25 cellular contexts compared by ENCODE assay signal in the genomic region with DNA sequence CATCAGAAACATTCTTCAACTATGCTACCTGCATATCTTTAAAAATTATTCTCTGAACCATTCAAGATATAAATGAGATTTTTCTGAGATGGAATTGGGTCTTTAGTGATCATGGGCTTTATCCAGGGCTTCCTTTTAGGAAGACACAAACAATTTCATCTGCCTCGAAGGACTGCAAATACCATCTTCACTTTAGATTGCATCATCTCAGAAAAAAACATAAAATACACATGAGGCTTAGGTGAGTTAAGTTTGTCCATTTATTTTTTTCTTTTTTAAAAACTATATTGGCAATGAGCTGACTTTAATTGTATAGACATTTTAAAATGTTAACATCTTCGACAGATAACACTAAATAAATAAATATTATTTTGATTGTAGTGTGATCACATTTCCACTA.
"Had no signal": no experiment of that assay in that cellular context is flagged by ENCODE, and none has a peak within 500 bp of the region (broad histone marks: within the 10 kb centered on the region; RNA-seq: fewer than 3 reads in every experiment).

No MANE protein-coding gene starts in this region.

- H3K4me3 ChIP-seq: left lung, lung, ovary, sigmoid colon, spleen, suprapubic skin, thoracic aorta, tibial artery, upper lobe of right lung had no signal

- H3K9me3 Mint-ChIP-seq: mesothelial cell of epicardium; naive thymus-derived CD4-positive, alpha-beta T cell; natural killer cell treated with Interleukin-12 subunit alpha and Interleukin-12 subunit beta and Interleukin-15 and Interleukin-18, amount 100 ng/mL, for 72 hours; stimulated activated effector memory CD8-positive, alpha-beta T cell treated with anti-CD3 and anti-CD28 coated beads, Interleukin-12 subunit alpha, Interleukin-12 subunit beta, amount 100 ng/mL, for 72 hours; stimulated activated naive CD8-positive, alpha-beta T cell treated with anti-CD3 and anti-CD28 coated beads, Interleukin-15, Interleukin-2, amounts not matched to agents 100 ng/mL and 50 ng/mL, for 24 hours had no signal

- H3K4me3 Mint-ChIP-seq: mesothelial cell of epicardium; naive thymus-derived CD4-positive, alpha-beta T cell; natural killer cell treated with Interleukin-12 subunit alpha and Interleukin-12 subunit beta and Interleukin-15 and Interleukin-18, amount 100 ng/mL, for 72 hours; stimulated activated effector memory CD8-positive, alpha-beta T cell treated with anti-CD3 and anti-CD28 coated beads, Interleukin-12 subunit alpha, Interleukin-12 subunit beta, amount 100 ng/mL, for 72 hours; stimulated activated naive CD8-positive, alpha-beta T cell treated with anti-CD3 and anti-CD28 coated beads, Interleukin-15, Interleukin-2, amounts not matched to agents 100 ng/mL and 50 ng/mL, for 24 hours had no signal

- H3K36me3 ChIP-seq: ovary, sigmoid colon, suprapubic skin, thoracic aorta, tibial artery, upper lobe of right lung had no signal

- H3K36me3 Mint-ChIP-seq: mesothelial cell of epicardium; natural killer cell treated with Interleukin-12 subunit alpha and Interleukin-12 subunit beta and Interleukin-15 and Interleukin-18, amount 100 ng/mL, for 72 hours; stimulated activated effector memory CD8-positive, alpha-beta T cell treated with anti-CD3 and anti-CD28 coated beads, Interleukin-12 subunit alpha, Interleukin-12 subunit beta, amount 100 ng/mL, for 72 hours had no signal

- H3K9me3 ChIP-seq: left lung, ovary, sigmoid colon, spleen, suprapubic skin, thoracic aorta, tibial artery, upper lobe of right lung had no signal

- H3K4me1 Mint-ChIP-seq: mesothelial cell of epicardium; stimulated activated effector memory CD8-positive, alpha-beta T cell treated with anti-CD3 and anti-CD28 coated beads, Interleukin-12 subunit alpha, Interleukin-12 subunit beta, amount 100 ng/mL, for 72 hours had no signal

- DNase-seq: hippocampal formation; kidney glomerular epithelial cell; left colon; left lung; mesendoderm; naive thymus-derived CD4-positive, alpha-beta T cell; ovary; retina; right cardiac atrium; sigmoid colon; small intestine; spleen; stimulated activated CD4-positive, alpha-beta T cell treated with anti-CD3 and anti-CD28 coated beads, Interleukin-4, amount 100 ng/mL, for 24 hours; stimulated activated naive CD4-positive, alpha-beta T cell; tibial artery; trophoblast cell; upper lobe of right lung had no signal

- H3K4me1 ChIP-seq: left lung, sigmoid colon, spleen, suprapubic skin, tibial artery, upper lobe of right lung had no signal

- H3K27me3 Mint-ChIP-seq: naive thymus-derived CD4-positive, alpha-beta T cell; natural killer cell treated with Interleukin-12 subunit alpha and Interleukin-12 subunit beta and Interleukin-15 and Interleukin-18, amount 100 ng/mL, for 72 hours; progenitor cell of endocrine pancreas; stimulated activated naive CD8-positive, alpha-beta T cell treated with anti-CD3 and anti-CD28 coated beads, Interleukin-15, Interleukin-2, amounts not matched to agents 100 ng/mL and 50 ng/mL, for 24 hours had no signal

- ATAC-seq: left colon; left lung; naive thymus-derived CD4-positive, alpha-beta T cell; natural killer cell treated with Interleukin-12 subunit alpha and Interleukin-12 subunit beta and Interleukin-15 and Interleukin-18, amount 100 ng/mL, for 72 hours; right cardiac atrium; stimulated activated effector memory CD8-positive, alpha-beta T cell treated with anti-CD3 and anti-CD28 coated beads, Interleukin-12 subunit alpha, Interleukin-12 subunit beta, amount 100 ng/mL, for 72 hours; upper lobe of right lung had no signal

- H3K27ac Mint-ChIP-seq: mesothelial cell of epicardium; naive thymus-derived CD4-positive, alpha-beta T cell; natural killer cell treated with Interleukin-12 subunit alpha and Interleukin-12 subunit beta and Interleukin-15 and Interleukin-18, amount 100 ng/mL, for 72 hours; progenitor cell of endocrine pancreas; stimulated activated effector memory CD8-positive, alpha-beta T cell treated with anti-CD3 and anti-CD28 coated beads, Interleukin-12 subunit alpha, Interleukin-12 subunit beta, amount 100 ng/mL, for 72 hours; stimulated activated naive CD8-positive, alpha-beta T cell treated with anti-CD3 and anti-CD28 coated beads, Interleukin-15, Interleukin-2, amounts not matched to agents 100 ng/mL and 50 ng/mL, for 24 hours had no signal

- H3K27ac ChIP-seq: left lung, ovary, sigmoid colon, spleen, suprapubic skin, thoracic aorta, tibial artery, upper lobe of right lung had no signal

- H3K27me3 ChIP-seq: left lung, ovary, sigmoid colon, spleen, suprapubic skin, tibial artery, upper lobe of right lung had no signal
